20 cellular contexts compared by ENCODE assay signal in genomic region chr4:48234575-48234974, GRCh38.
"Had no signal": no experiment of that assay in that cellular context is flagged by ENCODE, and none has a peak within 500 bp of the region (broad histone marks: within the 10 kb centered on the region; RNA-seq: fewer than 3 reads in every experiment).

No MANE protein-coding gene starts in this region.

- H3K4me1 ChIP-seq: tibial artery, uterus had no signal

- ATAC-seq: activated CD4-positive, alpha-beta T cell treated with anti-CD3 and anti-CD28 coated beads for 36 hours; activated CD8-positive, alpha-beta memory T cell treated with anti-CD3 and anti-CD28 coated beads, Interleukin-2, amount 10 ng/mL, durations not matched to agents 7 days and 5 days; activated T-helper 17 cell treated with anti-CD3 and anti-CD28 coated beads, Interleukin-2, amount 50 U/mL, for 72 hours; left ventricle myocardium superior; stimulated activated naive CD8-positive, alpha-beta T cell treated with anti-CD3 and anti-CD28 coated beads, Interleukin-15, Interleukin-2, amounts not matched to agents 100 U/mL and 50 U/mL, for 24 hours; WTC11 had no signal

- H3K4me3 ChIP-seq: tibial artery, uterus had no signal

- H3K9me3 Mint-ChIP-seq: activated CD4-positive, alpha-beta memory T cell treated with anti-CD3 and anti-CD28 coated beads, Interleukin-2, amount 10 ng/mL, durations not matched to agents 7 days and 5 days; activated T-helper 17 cell treated with anti-CD3 and anti-CD28 coated beads, Interleukin-2, amount 50 U/mL, for 72 hours; neural crest cell; WTC11 had no signal

- H3K9me3 ChIP-seq: tibial artery, uterus had no signal

- H3K36me3 Mint-ChIP-seq: activated naive CD8-positive, alpha-beta T cell treated with anti-CD3 and anti-CD28 coated beads, Interleukin-2, amount 10 ng/mL, durations not matched to agents 7 days and 5 days; WTC11 had no signal

- H3K4me1 Mint-ChIP-seq: activated CD4-positive, alpha-beta memory T cell treated with anti-CD3 and anti-CD28 coated beads, Interleukin-2, amount 10 ng/mL, durations not matched to agents 7 days and 5 days; activated T-helper 17 cell treated with anti-CD3 and anti-CD28 coated beads, Interleukin-2, amount 50 U/mL, for 72 hours; neural crest cell had no signal

- H3K27me3 Mint-ChIP-seq: activated CD4-positive, alpha-beta memory T cell treated with anti-CD3 and anti-CD28 coated beads, Interleukin-2, amount 10 ng/mL, durations not matched to agents 7 days and 5 days; activated CD4-positive, alpha-beta T cell treated with anti-CD3 and anti-CD28 coated beads for 36 hours; activated CD8-positive, alpha-beta memory T cell treated with anti-CD3 and anti-CD28 coated beads, Interleukin-2, amount 10 ng/mL, durations not matched to agents 7 days and 5 days; activated naive CD8-positive, alpha-beta T cell treated with anti-CD3 and anti-CD28 coated beads, Interleukin-2, amount 10 ng/mL, durations not matched to agents 7 days and 5 days; progenitor cell of endocrine pancreas had no signal

- DNase-seq: activated CD4-positive, alpha-beta memory T cell treated with anti-CD3 and anti-CD28 coated beads, Interleukin-2, amount 10 ng/mL, durations not matched to agents 7 days and 5 days; activated CD4-positive, alpha-beta T cell treated with anti-CD3 and anti-CD28 coated beads for 36 hours; activated CD8-positive, alpha-beta memory T cell treated with anti-CD3 and anti-CD28 coated beads, Interleukin-2, amount 10 ng/mL, durations not matched to agents 7 days and 5 days; activated naive CD4-positive, alpha-beta T cell; activated naive CD8-positive, alpha-beta T cell treated with anti-CD3 and anti-CD28 coated beads, Interleukin-2, amount 10 ng/mL, durations not matched to agents 7 days and 5 days; amygdala; dermis blood vessel endothelial cell; effector memory CD4-positive, alpha-beta T cell; immature natural killer cell; kidney glomerular epithelial cell; left ventricle myocardium superior; stimulated activated CD4-positive, alpha-beta T cell treated with anti-CD3 and anti-CD28 coated beads, Interleukin-2, amount 100 ng/mL, for 24 hours; stimulated activated naive CD8-positive, alpha-beta T cell treated with anti-CD3 and anti-CD28 coated beads, Interleukin-15, Interleukin-2, amounts not matched to agents 100 U/mL and 50 U/mL, for 24 hours; substantia nigra; tibial artery; uterus had no signal

- H3K27ac Mint-ChIP-seq: activated CD4-positive, alpha-beta memory T cell treated with anti-CD3 and anti-CD28 coated beads, Interleukin-2, amount 10 ng/mL, durations not matched to agents 7 days and 5 days; activated CD4-positive, alpha-beta T cell treated with anti-CD3 and anti-CD28 coated beads for 36 hours; activated CD8-positive, alpha-beta memory T cell treated with anti-CD3 and anti-CD28 coated beads, Interleukin-2, amount 10 ng/mL, durations not matched to agents 7 days and 5 days; activated naive CD8-positive, alpha-beta T cell treated with anti-CD3 and anti-CD28 coated beads, Interleukin-2, amount 10 ng/mL, durations not matched to agents 7 days and 5 days; activated T-helper 17 cell treated with anti-CD3 and anti-CD28 coated beads, Interleukin-2, amount 50 U/mL, for 72 hours; progenitor cell of endocrine pancreas; WTC11 had no signal

- H3K36me3 ChIP-seq: tibial artery, uterus had no signal

- H3K27ac ChIP-seq: tibial artery, uterus had no signal

- H3K27me3 ChIP-seq: tibial artery, uterus had no signal

- H3K4me3 Mint-ChIP-seq: activated CD4-positive, alpha-beta memory T cell treated with anti-CD3 and anti-CD28 coated beads, Interleukin-2, amount 10 ng/mL, durations not matched to agents 7 days and 5 days; activated CD4-positive, alpha-beta T cell treated with anti-CD3 and anti-CD28 coated beads for 36 hours; activated CD8-positive, alpha-beta memory T cell treated with anti-CD3 and anti-CD28 coated beads, Interleukin-2, amount 10 ng/mL, durations not matched to agents 7 days and 5 days; activated naive CD8-positive, alpha-beta T cell treated with anti-CD3 and anti-CD28 coated beads, Interleukin-2, amount 10 ng/mL, durations not matched to agents 7 days and 5 days; activated T-helper 17 cell treated with anti-CD3 and anti-CD28 coated beads, Interleukin-2, amount 50 U/mL, for 72 hours; immature natural killer cell; neural crest cell; WTC11 had no signal
